Comparison of ENCODE assay signal across 21 cellular contexts in the genomic region with DNA sequence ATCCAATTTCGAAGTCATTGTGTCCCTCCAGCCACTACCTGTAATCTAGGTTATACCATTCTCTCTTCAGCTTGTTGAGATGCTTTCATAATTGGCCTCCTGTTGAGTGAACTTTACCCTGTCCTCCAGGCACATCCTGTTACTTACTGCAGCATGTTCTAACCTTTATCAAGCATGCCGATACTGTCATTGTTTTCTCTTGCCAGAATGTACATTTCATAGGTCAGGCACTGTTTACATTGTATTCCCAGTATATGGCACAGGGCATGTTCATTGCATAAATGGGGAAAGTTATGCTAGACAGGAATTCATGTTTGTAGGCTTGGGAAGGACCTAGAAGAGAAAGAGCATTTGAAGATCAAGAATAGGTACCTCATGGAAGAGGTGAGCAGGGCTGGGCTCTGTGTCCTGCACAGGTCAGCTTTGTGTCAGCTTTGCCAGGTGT. TPM values are rescaled to one million over a fixed set of nuclear protein-coding genes. Genes with fewer than 3 reads are reported as not detected.
A peak's percentile ranks its signal among the peaks of the same experiment; 100 is the strongest.
DNase-seq lines count a peak whose midpoint lies in the region; FAIRE-seq and TF ChIP-seq lines count a peak whose summit lies in the region.
"Had no signal": no experiment of that assay in that cellular context is flagged by ENCODE, and none has a peak within 500 bp of the region (broad histone marks: within the 10 kb centered on the region; RNA-seq: fewer than 3 reads in every experiment).

No MANE protein-coding gene starts in this region.

- peaks cover 13% of the 10 kb centered on the region; the same call in 1 of the 2 replicates for H4K20me1 ChIP-seq in PC-9 (ENCODE audit: insufficient read depth)
- peaks cover 13% of the 10 kb centered on the region for H4K20me1 ChIP-seq in hepatocyte (ENCODE audit: insufficient read depth, poor library complexity, severe bottlenecking)
- H4K20me1 ChIP-seq: BLaER1 had no signal

- H2AFZ ChIP-seq in PC-9: no peak overlapping the region
- H2AFZ ChIP-seq in hepatocyte: no peak overlapping the region

- H3K4me2 ChIP-seq in PC-9: peak overlapping the region; percentile 33
- H3K4me2 ChIP-seq in hepatocyte: peak overlapping the region; percentile 44
- H3K4me2 ChIP-seq: BLaER1 had no signal

- CTCF ChIA-PET in PC-9 (lab: Charles Lee): no interaction called here

- H3K9me3 ChIP-seq in PC-9 (ENCODE audit: insufficient read depth, low read depth) (no peaks in the 10 kb centered on the region), hepatocyte (ENCODE audit: low read depth) (no peaks in the 10 kb centered on the region), kidney (ENCODE audit: control insufficient read depth in 1 of 2, low read length in 2 of 2) (no peaks in the 10 kb centered on the region)
- H3K9me3 ChIP-seq: BLaER1, body of pancreas, heart left ventricle had no signal

- FAIRE-seq in kidney (lab: Jason Lieb, UNC): no peak
- FAIRE-seq: A204.1, endometrium, GM18507 had no signal

- no peak overlapping the region for H3K4me3 ChIP-seq in PC-9
- no peak overlapping the region for H3K4me3 ChIP-seq in hepatocyte
- no peak overlapping the region for H3K4me3 ChIP-seq in kidney (ENCODE audit: low read length in 2 of 2)
- H3K4me3 ChIP-seq: BLaER1, body of pancreas, coronary artery, heart left ventricle had no signal

- H3K79me2 ChIP-seq in PC-9 (ENCODE audit: low read depth) (peaks cover 62% of the 10 kb centered on the region), hepatocyte (peaks cover 82% of the 10 kb centered on the region)

- H3K27ac ChIP-seq in PC-9: peak overlapping the region; percentile 41
- peak overlapping the region; percentile 66 for H3K27ac ChIP-seq in hepatocyte
- H3K27ac ChIP-seq in substantia nigra (ENCODE audit: low read depth, low read length, poor library complexity, severe bottlenecking): peak overlapping the region; percentile 32
- no peak overlapping the region for H3K27ac ChIP-seq in kidney (ENCODE audit: low read depth in 2 of 2, low read length in 2 of 2)
- H3K27ac ChIP-seq: BLaER1, body of pancreas, coronary artery, heart left ventricle had no signal

- no peaks in the 10 kb centered on the region for H3K27me3 ChIP-seq in PC-9 (ENCODE audit: insufficient read depth, low read depth)
- H3K27me3 ChIP-seq in hepatocyte: no peaks in the 10 kb centered on the region
- H3K27me3 ChIP-seq: BLaER1, body of pancreas, heart left ventricle had no signal

- H3K9me2 ChIP-seq in PC-9 (ENCODE audit: insufficient read depth): no peaks in the 10 kb centered on the region
- no peaks in the 10 kb centered on the region for H3K9me2 ChIP-seq in hepatocyte (replicated peaks; ENCODE audit: insufficient read depth)

- TF ChIP-seq CTCF in PC-9 (conservative IDR thresholded peaks at IDR 0.05) (no peak), hepatocyte (IDR thresholded peaks at IDR 0.05; ENCODE audit: poor library complexity) (no peak), kidney (IDR thresholded peaks at IDR 0.05; ENCODE audit: borderline replicate concordance, extremely low read depth, insufficient read depth) (no peak)

- H3K36me3 ChIP-seq in PC-9 (ENCODE audit: low read depth): no peaks in the 10 kb centered on the region
- no peaks in the 10 kb centered on the region for H3K36me3 ChIP-seq in hepatocyte (replicated peaks; ENCODE audit: insufficient read depth, low read depth)
- no peaks in the 10 kb centered on the region for H3K36me3 ChIP-seq in kidney (ENCODE audit: control insufficient read depth in 1 of 2, insufficient read depth in 2 of 2, low read length in 2 of 2)
- H3K36me3 ChIP-seq: BLaER1, heart left ventricle had no signal

- H3F3A ChIP-seq in PC-9 (ENCODE audit: insufficient read depth, low read depth): peaks cover 30% of the 10 kb centered on the region

- DNase-seq in NCI-H748 (lab: John Stamatoyannopoulos, UW; ENCODE audit: unreplicated experiment) (peak; percentile 25), NCI-H748 treated with DMSO at 0.1 percent for 48 hours (lab: John Stamatoyannopoulos, UW) (no peak), PC-9 (peak in 1 of 2 experiments; percentile 85), hepatocyte (ENCODE audit: low spot score) (peak; percentile 57), substantia nigra (lab: John Stamatoyannopoulos, UW) (no peak), NCI-H226 (no peak), kidney (no peak), C1 segment of cervical spinal cord (lab: John Stamatoyannopoulos, UW) (no peak)
- DNase-seq: activated CD4-positive, alpha-beta T cell treated with anti-CD3 and anti-CD28 coated beads, Interleukin-2, amount 50 U/mL, for 1 hour; body of pancreas; heart left ventricle; NCI-H1436; NCI-H446 treated with DMSO at 0.1 percent for 48 hours; SHP77; stimulated activated CD8-positive, alpha-beta memory T cell treated with anti-CD3 and anti-CD28 coated beads, Interleukin-4, amount 100 ng/mL, for 48 hours; T-cell had no signal

- no TSS peak for BruUV-seq in PC-9 (replicated peaks; lab: Mats Ljungman, UMichigan)

- H3K4me1 ChIP-seq in PC-9 (replicated peaks; ENCODE audit: insufficient read depth) (peaks cover 70% of the 10 kb centered on the region), hepatocyte (ENCODE audit: insufficient read depth) (peaks cover 20% of the 10 kb centered on the region), kidney (ENCODE audit: control insufficient read depth in 1 of 2, insufficient read depth in 1 of 2, low read depth in 1 of 2, low read length in 2 of 2) (no peaks in the 10 kb centered on the region)

- WGBS in hepatocyte (ENCODE audit: low lambda C conversion rate, missing lambda C conversion rate): 59% methylated on average over 2 of the region's 2 CpGs

- intact Hi-C loops in PC-9 (cut with micrococcal nuclease; ENCODE audit: unreplicated experiment) (no loop called here), kidney (cut with DNase I) (no loop called here)

- POLR2A ChIA-PET in PC-9 (lab: Charles Lee; ENCODE audit: unreplicated experiment): no interaction called here

- no peak overlapping the region for H3K9ac ChIP-seq in kidney (ENCODE audit: low read length in 2 of 2)
- H3K9ac ChIP-seq: BLaER1 had no signal

RNA-seq across cellular contexts. Expression of a gene that starts 10.2 kb away (rescaled TPM):
- 12.7 and 21.7 TPM in 2 replicates for total RNA-seq in PC-9 (2021)
- 88.9 and 93.4 TPM in 2 replicates for total RNA-seq in hepatocyte
- polyA plus RNA-seq in hepatocyte: 66.3 and 75.0 TPM in 2 replicates
- 34.4 TPM for total RNA-seq in kidney
- 5.2 TPM for polyA plus RNA-seq in kidney (ENCODE audit: insufficient read depth, low read depth, low replicate concordance)

Comparison
In these comparisons a context has a peak if more than half of its experiments do, and no peak if none do; other contexts are left out.
1. DNase-seq: peak in NCI-H748 (single experiment) and hepatocyte (single experiment); none in NCI-H748 treated with DMSO at 0.1 percent for 48 hours (single experiment), substantia nigra (0 of 49), NCI-H226 (single experiment), kidney (single experiment) and C1 segment of cervical spinal cord (0 of 14).
2. H3K27ac ChIP-seq: peak in PC-9 (single experiment), hepatocyte (single experiment) and substantia nigra (single experiment); none in kidney (0 of 2).